Comparison of ENCODE assay signal across 27 cellular contexts in genomic region chr20:32999603-33000250, GRCh38. TPM values are rescaled to one million over a fixed set of nuclear protein-coding genes. Genes with fewer than 3 reads are reported as not detected.
DNase-seq lines count a peak whose midpoint lies in the region; ATAC-seq and TF ChIP-seq lines count a peak whose summit lies in the region.
"Had no signal": no experiment of that assay in that cellular context is flagged by ENCODE, and none has a peak within 500 bp of the region (broad histone marks: within the 10 kb centered on the region; RNA-seq: fewer than 3 reads in every experiment).

No MANE protein-coding gene starts in this region.

- no peaks in the 10 kb centered on the region for H3K36me3 Mint-ChIP-seq in mesothelial cell of epicardium

- DNase-seq in Right ventricle myocardium superior (peak; percentile 30), left ventricle myocardium inferior (no peak), SKM-1 treated with dmso at 0.1 percent for 144 hours (lab: John Stamatoyannopoulos, UW; ENCODE audit: unreplicated experiment) (peak; percentile 74), fibroblast of villous mesenchyme (ENCODE audit: low read depth) (peak; percentile 24), T1000 (lab: John Stamatoyannopoulos, UW) (no peak), mesothelial cell of epicardium (ENCODE audit: low spot score in 2 of 2, unreplicated experiment in 2 of 2) (no peak), head of caudate nucleus (no peak)
- no peak for DNase-seq in activated CD4-positive, alpha-beta T cell treated with anti-CD3 and anti-CD28 coated beads, Interleukin-2, amount 50 U/mL, for 1 hour
- DNase-seq: 8988T; activated CD4-positive, alpha-beta T cell treated with anti-CD3 and anti-CD28 coated beads, Interleukin-2, amount 10 ng/mL, durations not matched to agents 7 days and 5 days; activated CD8-positive, alpha-beta memory T cell treated with anti-CD3 and anti-CD28 coated beads, Interleukin-2, amount 50 U/mL, for 48 hours; activated naive CD8-positive, alpha-beta T cell treated with anti-CD3 and anti-CD28 coated beads, Interleukin-2, amount 10 ng/mL, durations not matched to agents 7 days and 5 days; body of pancreas; Calu3; colonic mucosa; EL; NCI-H1694 treated with DMSO at 0.1 percent for 48 hours; NCI-H748 treated with DMSO at 0.1 percent for 48 hours; Peyer's patch; psoas muscle; stomach had no signal

- no peak overlapping the region for H3K27ac Mint-ChIP-seq in mesothelial cell of epicardium
- H3K27ac Mint-ChIP-seq: activated naive CD8-positive, alpha-beta T cell treated with anti-CD3 and anti-CD28 coated beads, Interleukin-2, amount 10 ng/mL, durations not matched to agents 7 days and 5 days had no signal

- no peak overlapping the region for H3K27ac ChIP-seq in left ventricle myocardium inferior (replicated peaks)
- H3K27ac ChIP-seq: body of pancreas, colonic mucosa, Peyer's patch, psoas muscle, stomach had no signal

- H3K27me3 Mint-ChIP-seq in mesothelial cell of epicardium (ENCODE audit: low read depth) = peaks cover 25% of the 10 kb centered on the region

- H3K4me3 ChIP-seq in left ventricle myocardium inferior (no peak overlapping the region), fibroblast of villous mesenchyme (ENCODE audit: low read depth, low read length) (no peak overlapping the region)
- H3K4me3 ChIP-seq: body of pancreas, colonic mucosa, HAP-1, Peyer's patch, psoas muscle, skin epidermis, stomach had no signal

- no peaks in the 10 kb centered on the region for H3K4me1 Mint-ChIP-seq in mesothelial cell of epicardium

- no peak overlapping the region for H3K4me3 Mint-ChIP-seq in mesothelial cell of epicardium
- H3K4me3 Mint-ChIP-seq: activated CD4-positive, alpha-beta T cell treated with anti-CD3 and anti-CD28 coated beads, Interleukin-2, amount 10 ng/mL, durations not matched to agents 7 days and 5 days; activated naive CD8-positive, alpha-beta T cell treated with anti-CD3 and anti-CD28 coated beads, Interleukin-2, amount 10 ng/mL, durations not matched to agents 7 days and 5 days had no signal

- peaks cover 9% of the 10 kb centered on the region for H3K9me3 Mint-ChIP-seq in mesothelial cell of epicardium

- no peak for ATAC-seq in Right ventricle myocardium superior (ENCODE audit: poor library complexity)
- ATAC-seq: body of pancreas, left lobe of liver, psoas muscle, SK-N-SH treated with all-trans-retinoic acid at 6 μM for 48 hours had no signal

- no peak for TF ChIP-seq CTCF in left ventricle myocardium inferior (IDR thresholded peaks at IDR 0.05; ENCODE audit: borderline replicate concordance)
- no peak for TF ChIP-seq CTCF in fibroblast of villous mesenchyme (IDR thresholded peaks at IDR 0.05; ENCODE audit: insufficient read depth, low read depth, low read length)
- TF ChIP-seq CTCF in mesothelial cell of epicardium (IDR thresholded peaks at IDR 0.05; ENCODE audit: unreplicated experiment) = no peak

- intact Hi-C loops in Right ventricle myocardium superior (cut with DNase I) = no loop called here
- intact Hi-C loops in left ventricle myocardium inferior (cut with micrococcal nuclease) = no loop called here
- intact Hi-C loops in head of caudate nucleus (cut with DNase I) = no loop called here

- no peaks in the 10 kb centered on the region for H3K27me3 ChIP-seq in left ventricle myocardium inferior (ENCODE audit: low read depth)
- H3K27me3 ChIP-seq: body of pancreas, colonic mucosa, Peyer's patch, stomach had no signal

- no peaks in the 10 kb centered on the region for H3K4me1 ChIP-seq in left ventricle myocardium inferior
- H3K4me1 ChIP-seq: body of pancreas, colonic mucosa, HAP-1, Peyer's patch, psoas muscle, stomach had no signal

- H3K36me3 ChIP-seq in left ventricle myocardium inferior = no peaks in the 10 kb centered on the region
- H3K36me3 ChIP-seq: colonic mucosa, HAP-1, Peyer's patch, stomach had no signal

- H3K9me3 ChIP-seq in left ventricle myocardium inferior (replicated peaks) = peaks cover 13% of the 10 kb centered on the region
- H3K9me3 ChIP-seq: body of pancreas, colonic mucosa, HAP-1, Peyer's patch had no signal

RNA-seq across cellular contexts. Expression of gene SUN5, which starts 4.5 kb away (rescaled TPM):
- total RNA-seq in Right ventricle myocardium superior = not detected
- total RNA-seq in left ventricle myocardium inferior = not detected
- total RNA-seq in fibroblast of villous mesenchyme = not detected in 2 replicates
- total RNA-seq in mesothelial cell of epicardium = not detected in 3 replicates
- total RNA-seq: activated CD4-positive, alpha-beta T cell treated with anti-CD3 and anti-CD28 coated beads, Interleukin-2, amount 10 ng/mL, durations not matched to agents 7 days and 5 days; activated naive CD8-positive, alpha-beta T cell treated with anti-CD3 and anti-CD28 coated beads, Interleukin-2, amount 10 ng/mL, durations not matched to agents 7 days and 5 days; body of pancreas; Calu3; colonic mucosa; left lobe of liver; M059J; Peyer's patch; psoas muscle; stomach; ureter had no signal

RNA-seq across cellular contexts. Expression of gene BPIFB2, which starts 7.8 kb away (rescaled TPM):
- not detected for total RNA-seq in Right ventricle myocardium superior
- total RNA-seq in left ventricle myocardium inferior = not detected
- not detected in 2 replicates for total RNA-seq in fibroblast of villous mesenchyme
- total RNA-seq in mesothelial cell of epicardium = not detected in 3 replicates
- total RNA-seq: activated CD4-positive, alpha-beta T cell treated with anti-CD3 and anti-CD28 coated beads, Interleukin-2, amount 10 ng/mL, durations not matched to agents 7 days and 5 days; activated naive CD8-positive, alpha-beta T cell treated with anti-CD3 and anti-CD28 coated beads, Interleukin-2, amount 10 ng/mL, durations not matched to agents 7 days and 5 days; body of pancreas; Calu3; M059J; Peyer's patch; psoas muscle; stomach; ureter had no signal

RNA-seq across cellular contexts. Expression of gene BPIFB6, which starts 31.7 kb away (rescaled TPM):
- not detected for total RNA-seq in Right ventricle myocardium superior
- total RNA-seq in left ventricle myocardium inferior = not detected
- total RNA-seq in fibroblast of villous mesenchyme = not detected in 2 replicates
- total RNA-seq in mesothelial cell of epicardium = not detected in 3 replicates
- total RNA-seq: activated CD4-positive, alpha-beta T cell treated with anti-CD3 and anti-CD28 coated beads, Interleukin-2, amount 10 ng/mL, durations not matched to agents 7 days and 5 days; activated naive CD8-positive, alpha-beta T cell treated with anti-CD3 and anti-CD28 coated beads, Interleukin-2, amount 10 ng/mL, durations not matched to agents 7 days and 5 days; body of pancreas; Calu3; colonic mucosa; left lobe of liver; M059J; Peyer's patch; psoas muscle; stomach; ureter had no signal

RNA-seq across cellular contexts. Expression of gene BPIFB3, which starts 54.0 kb away (rescaled TPM):
- total RNA-seq in Right ventricle myocardium superior = not detected
- total RNA-seq in left ventricle myocardium inferior = not detected
- total RNA-seq in fibroblast of villous mesenchyme = not detected in 2 replicates
- not detected in 3 replicates for total RNA-seq in mesothelial cell of epicardium
- total RNA-seq: activated CD4-positive, alpha-beta T cell treated with anti-CD3 and anti-CD28 coated beads, Interleukin-2, amount 10 ng/mL, durations not matched to agents 7 days and 5 days; activated naive CD8-positive, alpha-beta T cell treated with anti-CD3 and anti-CD28 coated beads, Interleukin-2, amount 10 ng/mL, durations not matched to agents 7 days and 5 days; body of pancreas; Calu3; colonic mucosa; left lobe of liver; M059J; Peyer's patch; psoas muscle; stomach; ureter had no signal

Comparison
In these comparisons a context has a peak if more than half of its experiments do, and no peak if none do; other contexts are left out.
1. DNase-seq: peak in Right ventricle myocardium superior (single experiment), SKM-1 treated with dmso at 0.1 percent for 144 hours (single experiment) and fibroblast of villous mesenchyme (single experiment); none in left ventricle myocardium inferior (single experiment), T1000 (single experiment), activated CD4-positive, alpha-beta T cell treated with anti-CD3 and anti-CD28 coated beads, Interleukin-2, amount 50 U/mL, for 1 hour (single experiment), mesothelial cell of epicardium (0 of 2) and head of caudate nucleus (0 of 42).